ENCODE assay signal across 13 cellular contexts in genomic region chr19:29815231-29815630, GRCh38. TPM values are rescaled to one million over a fixed set of nuclear protein-coding genes. Genes with fewer than 3 reads are reported as not detected.
DNase-seq lines count a peak whose midpoint lies in the region; ATAC-seq and TF ChIP-seq lines count a peak whose summit lies in the region.
"Had no signal": no experiment of that assay in that cellular context is flagged by ENCODE, and none has a peak within 500 bp of the region (broad histone marks: within the 10 kb centered on the region; RNA-seq: fewer than 3 reads in every experiment).

No MANE protein-coding gene starts in this region.

- H3K27me3 ChIP-seq in ovary: no peaks in the 10 kb centered on the region
- H3K27me3 ChIP-seq: body of pancreas, heart left ventricle had no signal

- H3K9me3 ChIP-seq in ovary: no peaks in the 10 kb centered on the region
- H3K9me3 ChIP-seq: body of pancreas, heart left ventricle had no signal

- H3K4me1 ChIP-seq in ovary (ENCODE audit: insufficient read depth): peaks cover 4% of the 10 kb centered on the region

- DNase-seq in erythroblast (lab: John Stamatoyannopoulos, UW): peak; percentile 42 to 55
- DNase-seq in ovary: no peak
- no peak for DNase-seq in omental fat pad (ENCODE audit: low spot score)
- no peak for DNase-seq in SKM-1 (lab: John Stamatoyannopoulos, UW; ENCODE audit: unreplicated experiment)
- DNase-seq: body of pancreas; C1 segment of cervical spinal cord; heart left ventricle; NCI-H187; stimulated activated naive CD4-positive, alpha-beta T cell had no signal

- TF ChIP-seq CTCF in GM12873 (IDR thresholded peaks at IDR 0.05; ENCODE audit: insufficient read depth, low read depth, low read length, missing control alignments): peak; percentile 15
- TF ChIP-seq CTCF in ovary (IDR thresholded peaks at IDR 0.05): no peak
- TF ChIP-seq CTCF in omental fat pad (IDR thresholded peaks at IDR 0.05): no peak

- TF ChIP-seq POLR2A in erythroblast (IDR thresholded peaks at IDR 0.05; ENCODE audit: low read length): no peak
- TF ChIP-seq POLR2A in ovary (IDR thresholded peaks at IDR 0.05): no peak

- intact Hi-C loops in ovary (cut with DNase I): no loop called here

- no peak overlapping the region for H3K27ac ChIP-seq in ovary
- H3K27ac ChIP-seq: body of pancreas, heart left ventricle had no signal

- no peaks in the 10 kb centered on the region for H3K36me3 ChIP-seq in ovary

- peak; percentile 38 for ATAC-seq in GM19467 (IDR thresholded peaks at IDR 0.05; ENCODE audit: unreplicated experiment)
- ATAC-seq in HG03439 (IDR thresholded peaks at IDR 0.05; ENCODE audit: unreplicated experiment): peak; percentile 34
- ATAC-seq in omental fat pad (ENCODE audit: low FRiP score): no peak
- no peak for ATAC-seq in HG03135 (IDR thresholded peaks at IDR 0.05; ENCODE audit: unreplicated experiment)
- ATAC-seq: body of pancreas, heart left ventricle had no signal

- no peak overlapping the region for H3K4me3 ChIP-seq in ovary
- H3K4me3 ChIP-seq: body of pancreas, heart left ventricle had no signal

- TF ChIP-seq EP300 in ovary (IDR thresholded peaks at IDR 0.05): no peak

- 86 to 97% (median 90%) methylated on average over 7 of the region's 7 CpGs for WGBS in ovary, 3 donors

RNA-seq across cellular contexts. Expression of gene CCNE1, which starts 3.4 kb away (rescaled TPM):
- total RNA-seq in ovary (1 to 10 TPM in 3 of 7 donors, under 1 TPM in 4; 0.36 to 1.8 (median 0.98) TPM), omental fat pad (1 to 10 TPM in 3 of 4 donors, not detected in 1; 1.9 to 3.8 (median 2.9) TPM)
- 1 to 10 TPM in 1 of 2 donors, under 1 TPM in 1; 0.94 to 2.7 TPM for polyA plus RNA-seq in ovary
- total RNA-seq: body of pancreas had no signal

Comparison
In these comparisons a context has a peak if more than half of its experiments do, and no peak if none do; other contexts are left out.
1. ATAC-seq: peak in GM19467 (single experiment) and HG03439 (single experiment); none in omental fat pad (single experiment) and HG03135 (single experiment).
2. DNase-seq: peak in erythroblast (2 of 2); none in ovary (0 of 5), omental fat pad (single experiment) and SKM-1 (single experiment).